19 cellular contexts compared by ENCODE assay signal in genomic region chr20:39795401-39796272, GRCh38.
DNase-seq lines count a peak whose midpoint lies in the region; ATAC-seq, FAIRE-seq and TF ChIP-seq lines count a peak whose summit lies in the region.
"Had no signal": no experiment of that assay in that cellular context is flagged by ENCODE, and none has a peak within 500 bp of the region (broad histone marks: within the 10 kb centered on the region; RNA-seq: fewer than 3 reads in every experiment).

No MANE protein-coding gene starts in this region.

- CTCF ChIA-PET in HepG2 (lab: Yijun Ruan, JAX; ENCODE audit: low intra/inter-chr PET ratio, low total read pairs) = no interaction called here

- H3K9me3 ChIP-seq in HepG2 (ENCODE audit: low read length) (peaks cover 99% of the 10 kb centered on the region), right lobe of liver (no peaks in the 10 kb centered on the region), astrocyte (ENCODE audit: insufficient read depth, low read depth, low read length) (no peaks in the 10 kb centered on the region), left lung (no peaks in the 10 kb centered on the region)
- H3K9me3 ChIP-seq: HAP-1, Peyer's patch had no signal

- H3K4me3 Mint-ChIP-seq in astrocyte (ENCODE audit: unreplicated experiment) = no peak overlapping the region
- no peak overlapping the region for H3K4me3 Mint-ChIP-seq in activated T-cell treated with anti-CD3 and anti-CD28 coated beads, Interleukin-2, amount 50 U/mL, for 4 hours
- H3K4me3 Mint-ChIP-seq: activated CD4-positive, alpha-beta memory T cell treated with anti-CD3 and anti-CD28 coated beads, Interleukin-2, amount 10 ng/mL, durations not matched to agents 7 days and 5 days; activated naive CD8-positive, alpha-beta T cell; neural crest cell had no signal

- H3K36me3 ChIP-seq in HepG2 (replicated peaks in 1 of 2; ENCODE audit: control insufficient read depth in 1 of 2, insufficient read depth in 2 of 2, low read length in 2 of 2) (no peaks in the 10 kb centered on the region), right lobe of liver (no peaks in the 10 kb centered on the region), astrocyte (ENCODE audit: insufficient read depth, low read length) (no peaks in the 10 kb centered on the region), left lung (no peaks in the 10 kb centered on the region)
- H3K36me3 ChIP-seq: cardiac muscle cell, HAP-1, Peyer's patch, WERI-Rb-1 had no signal

- peaks cover 5% of the 10 kb centered on the region for H3K9me3 Mint-ChIP-seq in astrocyte (ENCODE audit: unreplicated experiment)
- peaks cover 3% of the 10 kb centered on the region for H3K9me3 Mint-ChIP-seq in activated T-cell treated with anti-CD3 and anti-CD28 coated beads, Interleukin-2, amount 50 U/mL, for 4 hours
- H3K9me3 Mint-ChIP-seq: activated CD4-positive, alpha-beta memory T cell treated with anti-CD3 and anti-CD28 coated beads, Interleukin-2, amount 10 ng/mL, durations not matched to agents 7 days and 5 days had no signal

- in situ Hi-C loops in HepG2 (cut with HindIII; ENCODE audit: extremely low pct_ligation_motif_present, low pct_unique_long_range_greater_than_20kb) = no loop called here

- TF ChIP-seq RAD21 in HepG2 (CRISPR knock-in tag; IDR thresholded peaks at IDR 0.05) = no peak

- TF ChIP-seq CTCF in HepG2 (CRISPR knock-in tag; IDR thresholded peaks at IDR 0.05) (no peak), right lobe of liver (IDR thresholded peaks at IDR 0.05) (no peak), astrocyte (IDR thresholded peaks at IDR 0.05; ENCODE audit: insufficient read depth, low read depth, low read length) (no peak), foreskin keratinocyte (conservative IDR thresholded peaks at IDR 0.05) (no peak), left lung (IDR thresholded peaks at IDR 0.05) (no peak)

- H3K79me2 ChIP-seq in HepG2 (ENCODE audit: insufficient read depth, low read length) (no peaks in the 10 kb centered on the region), astrocyte (ENCODE audit: insufficient read depth, low read length) (no peaks in the 10 kb centered on the region)

- H2AFZ ChIP-seq in HepG2 (ENCODE audit: low read length) = no peak overlapping the region
- no peak overlapping the region for H2AFZ ChIP-seq in astrocyte (ENCODE audit: low read depth, low read length)

- H3K4me2 ChIP-seq in HepG2 (ENCODE audit: low read depth, low read length) (no peak overlapping the region), astrocyte (ENCODE audit: low read length) (no peak overlapping the region)

- TF ChIP-seq POLR2A in HepG2 (IDR thresholded peaks at IDR 0.05; ENCODE audit: insufficient read depth in 1 of 2, low read depth in 2 of 2, low read length in 2 of 2) (no peak), right lobe of liver (IDR thresholded peaks at IDR 0.05) (no peak)

- DNase-seq in HepG2 (ENCODE audit: low spot score) = no peak
- no peak for DNase-seq in right lobe of liver
- peak; percentile 59 for DNase-seq in astrocyte (ENCODE audit: low read depth)
- DNase-seq in foreskin keratinocyte = peak; percentile 7 to 37
- DNase-seq in hippocampal formation (lab: John Stamatoyannopoulos, UW) = no peak
- DNase-seq in left lung = no peak
- DNase-seq in activated T-cell treated with anti-CD3 and anti-CD28 coated beads, Interleukin-2, amount 50 U/mL, for 4 hours = no peak
- DNase-seq in urothelium cell line (ENCODE audit: low spot score) = no peak
- DNase-seq: activated CD4-positive, alpha-beta memory T cell treated with anti-CD3 and anti-CD28 coated beads, Interleukin-2, amount 10 ng/mL, durations not matched to agents 7 days and 5 days; activated T-cell treated with anti-CD3 and anti-CD28 coated beads, Interleukin-2, amount 50 U/mL, for 48 hours; effector CD4-positive, alpha-beta T cell; NCI-H2107; NCI-H69; Peyer's patch; WERI-Rb-1 had no signal

- H3K36me3 Mint-ChIP-seq in astrocyte (ENCODE audit: low read depth, unreplicated experiment) = no peaks in the 10 kb centered on the region
- H3K36me3 Mint-ChIP-seq in activated T-cell treated with anti-CD3 and anti-CD28 coated beads, Interleukin-2, amount 50 U/mL, for 4 hours (ENCODE audit: insufficient read depth) = no peaks in the 10 kb centered on the region
- H3K36me3 Mint-ChIP-seq: activated naive CD8-positive, alpha-beta T cell had no signal

- H3K9ac ChIP-seq in HepG2 (ENCODE audit: insufficient read depth, low read depth, low read length) = no peak overlapping the region
- H3K9ac ChIP-seq in astrocyte (ENCODE audit: low read length) = no peak overlapping the region

- H3K27me3 ChIP-seq in HepG2 (ENCODE audit: control insufficient read depth in 1 of 2, insufficient read depth in 2 of 2, low read length in 2 of 2) = no peaks in the 10 kb centered on the region
- H3K27me3 ChIP-seq in right lobe of liver = no peaks in the 10 kb centered on the region
- no peaks in the 10 kb centered on the region for H3K27me3 ChIP-seq in astrocyte (ENCODE audit: insufficient read depth, low read length)
- H3K27me3 ChIP-seq in foreskin keratinocyte = no peaks in the 10 kb centered on the region
- H3K27me3 ChIP-seq in left lung = no peaks in the 10 kb centered on the region
- H3K27me3 ChIP-seq: cardiac muscle cell, Peyer's patch had no signal

- H3K27me3 Mint-ChIP-seq in astrocyte (ENCODE audit: low read depth, unreplicated experiment) = peaks cover 4% of the 10 kb centered on the region
- H3K27me3 Mint-ChIP-seq in activated T-cell treated with anti-CD3 and anti-CD28 coated beads, Interleukin-2, amount 50 U/mL, for 4 hours (ENCODE audit: low read depth) = no peaks in the 10 kb centered on the region
- H3K27me3 Mint-ChIP-seq: activated CD4-positive, alpha-beta memory T cell treated with anti-CD3 and anti-CD28 coated beads, Interleukin-2, amount 10 ng/mL, durations not matched to agents 7 days and 5 days; activated naive CD8-positive, alpha-beta T cell had no signal

- TF ChIP-seq EP300 in HepG2 (IDR thresholded peaks at IDR 0.05; ENCODE audit: low read depth in 2 of 2, low read length in 2 of 2) = no peak
- no peak for TF ChIP-seq EP300 in HepG2 (CRISPR knock-in tag; IDR thresholded peaks at IDR 0.05; ENCODE audit: borderline replicate concordance)

- POLR2A ChIA-PET in HepG2 (lab: Yijun Ruan, JAX) = no interaction called here

- H4K20me1 ChIP-seq in HepG2 (ENCODE audit: insufficient read depth, low read length) (no peaks in the 10 kb centered on the region), astrocyte (ENCODE audit: insufficient read depth, low read length) (no peaks in the 10 kb centered on the region)

- no peak overlapping the region for H3K4me3 ChIP-seq in HepG2 (replicated peaks in 1 of 3; ENCODE audit: insufficient read depth in 1 of 3, low read depth in 2 of 3, low read length in 3 of 3)
- no peak overlapping the region for H3K4me3 ChIP-seq in right lobe of liver
- no peak overlapping the region for H3K4me3 ChIP-seq in astrocyte (ENCODE audit: insufficient read depth, low read depth, low read length)
- H3K4me3 ChIP-seq in left lung = no peak overlapping the region
- H3K4me3 ChIP-seq: cardiac muscle cell, HAP-1, Peyer's patch had no signal

- H3K27ac Mint-ChIP-seq in astrocyte (ENCODE audit: unreplicated experiment) = no peak overlapping the region
- H3K27ac Mint-ChIP-seq: activated CD4-positive, alpha-beta memory T cell treated with anti-CD3 and anti-CD28 coated beads, Interleukin-2, amount 10 ng/mL, durations not matched to agents 7 days and 5 days; activated naive CD8-positive, alpha-beta T cell had no signal

- ATAC-seq in HepG2 (no peak), right lobe of liver (no peak), foreskin keratinocyte (peak; percentile 62), left lung (no peak)
- no peak for ATAC-seq in activated T-cell treated with anti-CD3 and anti-CD28 coated beads, Interleukin-2, amount 50 U/mL, for 4 hours

- 0% methylated on average over 3 of the region's 3 CpGs for WGBS in HepG2 (ENCODE audit: low lambda C conversion rate)
- 55% methylated on average over 3 of the region's 3 CpGs for WGBS in right lobe of liver (ENCODE audit: insufficient coverage, low coverage, low lambda C conversion rate, missing lambda C conversion rate)

- H3K27ac ChIP-seq in HepG2 (ENCODE audit: extremely low read length, insufficient read depth, low read length) = no peak overlapping the region
- H3K27ac ChIP-seq in right lobe of liver = no peak overlapping the region
- no peak overlapping the region for H3K27ac ChIP-seq in astrocyte (ENCODE audit: low read depth, low read length)
- H3K27ac ChIP-seq in foreskin keratinocyte = no peak overlapping the region
- H3K27ac ChIP-seq in left lung = no peak overlapping the region
- H3K27ac ChIP-seq: cardiac muscle cell, Peyer's patch, WERI-Rb-1 had no signal

- no peak for FAIRE-seq in HepG2 (lab: Jason Lieb, UNC)
- peak; percentile 23 for FAIRE-seq in astrocyte (lab: Jason Lieb, UNC)
- no peak for FAIRE-seq in urothelium cell line (lab: Jason Lieb, UNC)

- intact Hi-C loops in HepG2 (cut with micrococcal nuclease; ENCODE audit: unreplicated experiment) = no loop called here
- intact Hi-C loops in right lobe of liver (cut with DNase I) = no loop called here
- intact Hi-C loops in left lung (cut with DNase I) = no loop called here

- BruUV-seq in HepG2 (replicated peaks; lab: Mats Ljungman, UMichigan) = no TSS peak

- H3K4me1 ChIP-seq in HepG2 (ENCODE audit: insufficient read depth, low read length) = no peaks in the 10 kb centered on the region
- H3K4me1 ChIP-seq in right lobe of liver = no peaks in the 10 kb centered on the region
- peaks cover 9% of the 10 kb centered on the region for H3K4me1 ChIP-seq in astrocyte (ENCODE audit: insufficient read depth, low read length)
- no peaks in the 10 kb centered on the region for H3K4me1 ChIP-seq in foreskin keratinocyte
- no peaks in the 10 kb centered on the region for H3K4me1 ChIP-seq in left lung
- H3K4me1 ChIP-seq: HAP-1, Peyer's patch had no signal

- H3K4me1 Mint-ChIP-seq in astrocyte (ENCODE audit: low read depth, unreplicated experiment) = peaks cover 10% of the 10 kb centered on the region
- H3K4me1 Mint-ChIP-seq in activated T-cell treated with anti-CD3 and anti-CD28 coated beads, Interleukin-2, amount 50 U/mL, for 4 hours (ENCODE audit: low read depth) = no peaks in the 10 kb centered on the region
- H3K4me1 Mint-ChIP-seq: activated CD4-positive, alpha-beta memory T cell treated with anti-CD3 and anti-CD28 coated beads, Interleukin-2, amount 10 ng/mL, durations not matched to agents 7 days and 5 days; neural crest cell had no signal

TF ChIP-seq in HepG2, 621 proteins besides CTCF, POLR2A, EP300 and RAD21:
- TF ChIP-seq ATF7 (IDR thresholded peaks at IDR 0.05) (peak; percentile 61), ATF7 (CRISPR knock-in tag; IDR thresholded peaks at IDR 0.05) (no peak), ISX (CRISPR knock-in tag; conservative IDR thresholded peaks at IDR 0.05) (no peak)

Comparison
In these comparisons a context has a peak if more than half of its experiments do, and no peak if none do; other contexts are left out.
1. DNase-seq: peak in astrocyte (single experiment) and foreskin keratinocyte (2 of 2); none in HepG2 (single experiment), right lobe of liver (0 of 3), hippocampal formation (0 of 2), left lung (0 of 2), activated T-cell treated with anti-CD3 and anti-CD28 coated beads, Interleukin-2, amount 50 U/mL, for 4 hours (single experiment) and urothelium cell line (single experiment).